1 cellular context compared by ENCODE assay signal in genomic region chr12:83945871-83946270, GRCh38.
TF ChIP-seq lines count a peak whose summit lies in the region.

No MANE protein-coding gene starts in this region.

TF ChIP-seq in HCT116, 20 proteins besides CTCF, POLR2A, EP300 and RAD21 (continued from another document):
- TF ChIP-seq ZBTB33 (IDR thresholded peaks at IDR 0.05; ENCODE audit: extremely low read depth, insufficient replicate concordance, low read length) (no peak), JUND (IDR thresholded peaks at IDR 0.05) (no peak), CEBPB (IDR thresholded peaks at IDR 0.05; ENCODE audit: low read depth) (no peak), SRF (IDR thresholded peaks at IDR 0.05; ENCODE audit: low read depth) (no peak), ATF3 (IDR thresholded peaks at IDR 0.05) (no peak), MAX (IDR thresholded peaks at IDR 0.05) (no peak), EZH2 (IDR thresholded peaks at IDR 0.05) (no peak)
